Comparison of ENCODE assay signal across 20 cellular contexts in genomic region chr6:65637289-65638046, GRCh38.
DNase-seq lines count a peak whose midpoint lies in the region; ATAC-seq, FAIRE-seq and TF ChIP-seq lines count a peak whose summit lies in the region.
"Had no signal": no experiment of that assay in that cellular context is flagged by ENCODE, and none has a peak within 500 bp of the region (broad histone marks: within the 10 kb centered on the region; RNA-seq: fewer than 3 reads in every experiment).

No MANE protein-coding gene starts in this region.

- H3K4me1 ChIP-seq in right cardiac atrium (ENCODE audit: control insufficient read depth, insufficient read depth, low read length) (no peaks in the 10 kb centered on the region), left ventricle myocardium inferior (no peaks in the 10 kb centered on the region), kidney (ENCODE audit: control insufficient read depth in 1 of 2, insufficient read depth in 1 of 2, low read depth in 1 of 2, low read length in 2 of 2) (no peaks in the 10 kb centered on the region), upper lobe of right lung (no peaks in the 10 kb centered on the region)

- no peak overlapping the region for H3K4me3 ChIP-seq in right cardiac atrium (ENCODE audit: low read length)
- H3K4me3 ChIP-seq in left ventricle myocardium inferior = no peak overlapping the region
- H3K4me3 ChIP-seq in kidney (ENCODE audit: low read length in 2 of 2) = no peak overlapping the region
- no peak overlapping the region for H3K4me3 ChIP-seq in upper lobe of right lung
- H3K4me3 ChIP-seq: BLaER1 treated with 17β-estradiol and CSF1 and Interleukin-3, amounts not matched to agents 10 nM and 100 nM; GM23338 had no signal

- DNase-seq in right cardiac atrium (peak in 2 of 3 donors; percentile 29 to 38), left ventricle myocardium inferior (no peak), chondrocyte (ENCODE audit: low spot score) (peak; percentile 72), kidney (peak; percentile 59), upper lobe of right lung (no peak), type B pancreatic cell (ENCODE audit: extremely low spot score, unreplicated experiment) (no peak), iPS-NIHi7 (ENCODE audit: extremely low spot score) (no peak)
- DNase-seq: COR-L47, HFFc6 had no signal

- 86% methylated on average over 12 of the region's 12 CpGs for WGBS in right cardiac atrium

- no peak overlapping the region for H3K27ac Mint-ChIP-seq in chondrocyte (ENCODE audit: unreplicated experiment)
- H3K27ac Mint-ChIP-seq in type B pancreatic cell = no peak overlapping the region
- H3K27ac Mint-ChIP-seq: B cell; CD8-positive, alpha-beta T cell; GM23338; HFFc6; IgD-negative memory B cell had no signal

- H3K27ac ChIP-seq in right cardiac atrium (ENCODE audit: low read length) (no peak overlapping the region), left ventricle myocardium inferior (replicated peaks) (no peak overlapping the region), kidney (ENCODE audit: low read depth in 2 of 2, low read length in 2 of 2) (no peak overlapping the region), upper lobe of right lung (no peak overlapping the region)
- H3K27ac ChIP-seq: BLaER1 treated with 17β-estradiol and CSF1 and Interleukin-3, amounts not matched to agents 10 nM and 100 nM had no signal

- FAIRE-seq in kidney (lab: Jason Lieb, UNC) = no peak
- FAIRE-seq: D721Med, G401.6, GM12891, HTR-8/SVneo had no signal

- H3K4me1 Mint-ChIP-seq in chondrocyte (ENCODE audit: low read depth) = no peaks in the 10 kb centered on the region
- no peaks in the 10 kb centered on the region for H3K4me1 Mint-ChIP-seq in type B pancreatic cell (ENCODE audit: unreplicated experiment)
- H3K4me1 Mint-ChIP-seq: B cell, GM23338, IgD-negative memory B cell had no signal

- H3K9me3 ChIP-seq in right cardiac atrium (ENCODE audit: control insufficient read depth, low read length) (no peaks in the 10 kb centered on the region), left ventricle myocardium inferior (replicated peaks) (no peaks in the 10 kb centered on the region), kidney (ENCODE audit: control insufficient read depth in 1 of 2, low read length in 2 of 2) (no peaks in the 10 kb centered on the region), upper lobe of right lung (no peaks in the 10 kb centered on the region)
- H3K9me3 ChIP-seq: BLaER1 treated with 17β-estradiol and CSF1 and Interleukin-3, amounts not matched to agents 10 nM and 100 nM had no signal

- no peak overlapping the region for H3K4me3 Mint-ChIP-seq in chondrocyte (ENCODE audit: unreplicated experiment)
- H3K4me3 Mint-ChIP-seq in type B pancreatic cell = no peak overlapping the region
- H3K4me3 Mint-ChIP-seq: B cell; CD8-positive, alpha-beta T cell; GM23338; HFFc6; IgD-negative memory B cell had no signal

- no peak for ATAC-seq in right cardiac atrium
- peak; percentile 35 for ATAC-seq in upper lobe of right lung
- ATAC-seq in GM19035 (IDR thresholded peaks at IDR 0.05; ENCODE audit: unreplicated experiment) = no peak
- ATAC-seq: CD8-positive, alpha-beta T cell; HCT116 had no signal

- no peaks in the 10 kb centered on the region for H3K36me3 ChIP-seq in left ventricle myocardium inferior
- H3K36me3 ChIP-seq in kidney (ENCODE audit: control insufficient read depth in 1 of 2, insufficient read depth in 2 of 2, low read length in 2 of 2) = no peaks in the 10 kb centered on the region
- H3K36me3 ChIP-seq in upper lobe of right lung = no peaks in the 10 kb centered on the region
- H3K36me3 ChIP-seq: BLaER1 treated with 17β-estradiol and CSF1 and Interleukin-3, amounts not matched to agents 10 nM and 100 nM had no signal

- intact Hi-C loops in right cardiac atrium (cut with DNase I) (no loop called here), left ventricle myocardium inferior (cut with micrococcal nuclease) (no loop called here), kidney (cut with DNase I) (no loop called here), upper lobe of right lung (cut with DNase I) (no loop called here)

- no peaks in the 10 kb centered on the region for H3K36me3 Mint-ChIP-seq in chondrocyte (ENCODE audit: low read depth)
- no peaks in the 10 kb centered on the region for H3K36me3 Mint-ChIP-seq in type B pancreatic cell
- H3K36me3 Mint-ChIP-seq: CD8-positive, alpha-beta T cell; IgD-negative memory B cell had no signal

- no peaks in the 10 kb centered on the region for H3K27me3 Mint-ChIP-seq in chondrocyte (ENCODE audit: low read depth)
- H3K27me3 Mint-ChIP-seq in type B pancreatic cell = no peaks in the 10 kb centered on the region
- H3K27me3 Mint-ChIP-seq: B cell, IgD-negative memory B cell had no signal

- no peaks in the 10 kb centered on the region for H3K27me3 ChIP-seq in right cardiac atrium (ENCODE audit: control insufficient read depth, insufficient read depth)
- no peaks in the 10 kb centered on the region for H3K27me3 ChIP-seq in left ventricle myocardium inferior (ENCODE audit: low read depth)
- H3K27me3 ChIP-seq in upper lobe of right lung = no peaks in the 10 kb centered on the region
- H3K27me3 ChIP-seq: BLaER1 treated with 17β-estradiol and CSF1 and Interleukin-3, amounts not matched to agents 10 nM and 100 nM had no signal

- H3K9me3 Mint-ChIP-seq in chondrocyte (ENCODE audit: low read depth) (no peaks in the 10 kb centered on the region), type B pancreatic cell (no peaks in the 10 kb centered on the region)

- TF ChIP-seq CTCF in left ventricle myocardium inferior (IDR thresholded peaks at IDR 0.05; ENCODE audit: borderline replicate concordance) (no peak), chondrocyte (IDR thresholded peaks at IDR 0.05) (no peak), kidney (IDR thresholded peaks at IDR 0.05; ENCODE audit: borderline replicate concordance, extremely low read depth, insufficient read depth) (no peak), upper lobe of right lung (IDR thresholded peaks at IDR 0.05) (no peak), type B pancreatic cell (conservative IDR thresholded peaks at IDR 0.05) (no peak)

- H3K9ac ChIP-seq in kidney (ENCODE audit: low read length in 2 of 2) = no peak overlapping the region
- H3K9ac ChIP-seq: BLaER1 treated with 17β-estradiol and CSF1 and Interleukin-3, amounts not matched to agents 10 nM and 100 nM had no signal

Comparison
In these comparisons a context has a peak if more than half of its experiments do, and no peak if none do; other contexts are left out.
1. DNase-seq: peak in right cardiac atrium (2 of 3), chondrocyte (single experiment) and kidney (single experiment); none in left ventricle myocardium inferior (single experiment), upper lobe of right lung (single experiment), type B pancreatic cell (single experiment) and iPS-NIHi7 (single experiment).